Comparison of ENCODE assay signal across 10 cellular contexts in genomic region chr9:38038307-38039089, GRCh38. TPM values are rescaled to one million over a fixed set of nuclear protein-coding genes. Genes with fewer than 3 reads are reported as not detected.
A peak's percentile ranks its signal among the peaks of the same experiment; 100 is the strongest.
DNase-seq lines count a peak whose midpoint lies in the region; ATAC-seq, FAIRE-seq and TF ChIP-seq lines count a peak whose summit lies in the region.
"Had no signal": no experiment of that assay in that cellular context is flagged by ENCODE, and none has a peak within 500 bp of the region (broad histone marks: within the 10 kb centered on the region; RNA-seq: fewer than 3 reads in every experiment).

No MANE protein-coding gene starts in this region.

- intact Hi-C loops in IMR-90 (cut with micrococcal nuclease), result loop anchor here (5.0 kb wide), 1 partner anchor 86 kb away; no protein-coding TSS in a partner anchor
- intact Hi-C loops in activated T-helper 1 cell treated with anti-CD3 and anti-CD28 coated beads, Interleukin-12 subunit alpha, Interleukin-12 subunit beta, Interleukin-2, Interleukin-4 antibody, amounts not matched to agents 30 ng/mL and 10 ng/mL and 1 ng/mL, durations not matched to agents 14 hours and 24 hours and 36 hours (cut with micrococcal nuclease), result no loop called here
- intact Hi-C loops in transverse colon (cut with DNase I; ENCODE audit: low total_unique reads), result no loop called here

- peak overlapping the region; percentile 89; the same call in 1 of the 2 replicates for H3K23ac ChIP-seq in IMR-90 (ENCODE audit: low read depth, low read length)

- peak overlapping the region; percentile 80; the same call in 1 of the 3 replicates for H2BK15ac ChIP-seq in IMR-90 (ENCODE audit: low read depth, low read length)

- H2AFZ ChIP-seq in ACC112 (ENCODE audit: low read length, unreplicated experiment) (no peak overlapping the region), IMR-90 (replicated peaks; ENCODE audit: low read length, poor library complexity) (peak overlapping the region; percentile 11), astrocyte (ENCODE audit: low read depth, low read length) (no peak overlapping the region)

- no peak for ATAC-seq in IMR-90 (ENCODE audit: low read depth)
- ATAC-seq: foreskin keratinocyte had no signal

- H3K4me1 ChIP-seq in ACC112 (ENCODE audit: control insufficient read depth, insufficient read depth, low read length, unreplicated experiment) (peaks cover 53% of the 10 kb centered on the region), IMR-90 (ENCODE audit: control insufficient read depth, insufficient read depth, low read length) (peaks cover 49% of the 10 kb centered on the region), astrocyte (ENCODE audit: insufficient read depth, low read length) (peaks cover 51% of the 10 kb centered on the region), liver (ENCODE audit: control insufficient read depth in 4 of 4, insufficient read depth in 4 of 4, low read length in 3 of 4) (peaks cover 12 to 63% (median 38%) of the 10 kb centered on the region in 4 donors), transverse colon (peaks cover 8 to 54% (median 36%) of the 10 kb centered on the region in 4 donors)

- WGBS in IMR-90 (ENCODE audit: extremely low coverage in 2 of 2, insufficient read length in 1 of 2), 2 experiments, result 29% methylated on average over 1 of the region's 15 CpGs; no CpG with 5 or more reads in 1 of the 2 experiments
- WGBS in liver, result 71% methylated on average over 15 of the region's 15 CpGs
- 74% methylated on average over 15 of the region's 15 CpGs; no CpG with 5 or more reads in 1 of the 2 donors for WGBS in transverse colon (ENCODE audit: low coverage in 1 of 2), 2 donors

- H3K14ac ChIP-seq in IMR-90 (replicated peaks; ENCODE audit: low read depth, low read length), result peak overlapping the region; percentile 53

- H4K20me1 ChIP-seq in IMR-90 (ENCODE audit: insufficient read depth, low read length) (peaks cover 65% of the 10 kb centered on the region), astrocyte (ENCODE audit: insufficient read depth, low read length) (peaks cover 72% of the 10 kb centered on the region)

- H3K79me2 ChIP-seq in ACC112 (ENCODE audit: control insufficient read depth, insufficient read depth, low read length, unreplicated experiment) (peaks cover 85% of the 10 kb centered on the region), astrocyte (ENCODE audit: insufficient read depth, low read length) (peaks cover 99% of the 10 kb centered on the region)

- H3K9me1 ChIP-seq in IMR-90 (ENCODE audit: insufficient read depth, low read length), result peaks cover 61% of the 10 kb centered on the region

- H3K4me2 ChIP-seq in IMR-90 (ENCODE audit: low read depth, low read length), result no peak overlapping the region
- H3K4me2 ChIP-seq in astrocyte (ENCODE audit: low read length), result peak overlapping the region; percentile 58

- H4K91ac ChIP-seq in IMR-90 (ENCODE audit: insufficient read depth, low read depth, low read length), result peak overlapping the region; percentile 80

- H3K9me3 ChIP-seq in IMR-90 (ENCODE audit: control insufficient read depth, insufficient read depth, low read length) (no peaks in the 10 kb centered on the region), astrocyte (ENCODE audit: insufficient read depth, low read depth, low read length) (no peaks in the 10 kb centered on the region), liver (ENCODE audit: control insufficient read depth in 4 of 4, low read length in 3 of 4) (no peaks in the 10 kb centered on the region), transverse colon (no peaks in the 10 kb centered on the region)

- CTCF ChIA-PET in IMR-90 (lab: Yijun Ruan, JAX), result interaction anchor here (0.5 to 0.6 kb wide), 2 partner anchors 42 to 845 kb away, joined by 3 to 7 read pairs; no protein-coding TSS in a partner anchor
- CTCF ChIA-PET in activated CD4-positive, alpha-beta T cell treated with anti-CD3 and anti-CD28 coated beads, Interleukin-2, amount 10 ng/mL, durations not matched to agents 7 days and 5 days (lab: Charles Lee), result interaction anchor here (0.6 kb wide), 1 partner anchor 253 kb away, joined by 3 read pairs; no protein-coding TSS in a partner anchor

- no peak for TF ChIP-seq EP300 in transverse colon (IDR thresholded peaks at IDR 0.05; ENCODE audit: low read depth)

- H3K9me3 Mint-ChIP-seq in astrocyte (ENCODE audit: unreplicated experiment), result no peaks in the 10 kb centered on the region
- H3K9me3 Mint-ChIP-seq in activated T-helper 1 cell treated with anti-CD3 and anti-CD28 coated beads, Interleukin-12 subunit alpha, Interleukin-12 subunit beta, Interleukin-2, Interleukin-4 antibody, amounts not matched to agents 30 ng/mL and 10 ng/mL and 1 ng/mL, durations not matched to agents 14 hours and 24 hours and 36 hours, result no peaks in the 10 kb centered on the region
- H3K9me3 Mint-ChIP-seq in activated CD4-positive, alpha-beta T cell treated with anti-CD3 and anti-CD28 coated beads, Interleukin-2, amount 10 ng/mL, durations not matched to agents 7 days and 5 days, result no peaks in the 10 kb centered on the region

- no peak for FAIRE-seq in astrocyte (lab: Jason Lieb, UNC)

- in situ Hi-C loops in IMR-90 (cut with MboI; ENCODE audit: low sequenced_read_pairs) (no loop called here), transverse colon (cut with MboI; ENCODE audit: low pct_ligation_motif_present in 1 of 4, low pct_unique_long_range_greater_than_20kb in 1 of 4, low sequenced_read_pairs in 3 of 4) (no loop called here)

- peak overlapping the region; percentile 19; the same call in 1 of the 2 replicates for H3K18ac ChIP-seq in IMR-90 (ENCODE audit: low read depth, low read length)

- no peaks in the 10 kb centered on the region for H3K36me3 ChIP-seq in ACC112 (ENCODE audit: insufficient read depth, low read length)
- H3K36me3 ChIP-seq in IMR-90 (ENCODE audit: control insufficient read depth, insufficient read depth, low read length), result peaks cover 6% of the 10 kb centered on the region; the same call in 1 of the 2 replicates
- no peaks in the 10 kb centered on the region for H3K36me3 ChIP-seq in astrocyte (ENCODE audit: insufficient read depth, low read length)
- H3K36me3 ChIP-seq in liver (ENCODE audit: control insufficient read depth in 4 of 4, insufficient read depth in 3 of 4, low read depth in 1 of 4, low read length in 3 of 4), result peaks cover 0 to 2% (median 0%) of the 10 kb centered on the region in 4 donors
- H3K36me3 ChIP-seq in transverse colon, result no peaks in the 10 kb centered on the region

- POLR2A ChIA-PET in IMR-90 (lab: Charles Lee; ENCODE audit: unreplicated experiment), result no interaction called here
- POLR2A ChIA-PET in activated CD4-positive, alpha-beta T cell treated with anti-CD3 and anti-CD28 coated beads, Interleukin-2, amount 10 ng/mL, durations not matched to agents 7 days and 5 days (lab: Charles Lee), result no interaction called here

- dilution Hi-C loops in IMR-90 (cut with HindIII; ENCODE audit: low sequenced_read_pairs, unreplicated experiment), result no loop called here

- no peak for DNase-seq in IMR-90
- no peak for DNase-seq in astrocyte (ENCODE audit: low read depth)
- DNase-seq in activated T-helper 1 cell treated with anti-CD3 and anti-CD28 coated beads, Interleukin-12 subunit alpha, Interleukin-12 subunit beta, Interleukin-2, Interleukin-4 antibody, amounts not matched to agents 30 ng/mL and 10 ng/mL and 1 ng/mL, durations not matched to agents 14 hours and 24 hours and 36 hours (ENCODE audit: low spot score), result no peak
- no peak for DNase-seq in transverse colon
- DNase-seq in NCI-H524 (lab: John Stamatoyannopoulos, UW), result no peak
- no peak for DNase-seq in activated CD4-positive, alpha-beta T cell treated with anti-CD3 and anti-CD28 coated beads, Interleukin-2, amount 10 ng/mL, durations not matched to agents 7 days and 5 days
- DNase-seq: foreskin keratinocyte, NCI-H526 had no signal

- no peaks in the 10 kb centered on the region for H3K27me3 ChIP-seq in ACC112 (ENCODE audit: insufficient read depth, low read length)
- no peaks in the 10 kb centered on the region for H3K27me3 ChIP-seq in IMR-90 (ENCODE audit: control insufficient read depth, insufficient read depth, low read length)
- no peaks in the 10 kb centered on the region for H3K27me3 ChIP-seq in astrocyte (ENCODE audit: insufficient read depth, low read length)
- H3K27me3 ChIP-seq in liver (ENCODE audit: control insufficient read depth in 4 of 4, insufficient read depth in 4 of 4, low read length in 3 of 4), result no peaks in the 10 kb centered on the region
- no peaks in the 10 kb centered on the region for H3K27me3 ChIP-seq in transverse colon
- H3K27me3 ChIP-seq: foreskin keratinocyte had no signal

- H4K5ac ChIP-seq in IMR-90 (ENCODE audit: low read depth, low read length), result peak overlapping the region; percentile 17

- H3K4ac ChIP-seq in IMR-90 (ENCODE audit: low read depth, low read length), result peak overlapping the region; percentile 95

- TF ChIP-seq RAD21 in IMR-90 (IDR thresholded peaks at IDR 0.05; ENCODE audit: low read length) (no peak), liver (IDR thresholded peaks at IDR 0.05) (no peak)

- no peaks in the 10 kb centered on the region for H3K27me3 Mint-ChIP-seq in astrocyte (ENCODE audit: low read depth, unreplicated experiment)
- H3K27me3 Mint-ChIP-seq in activated T-helper 1 cell treated with anti-CD3 and anti-CD28 coated beads, Interleukin-12 subunit alpha, Interleukin-12 subunit beta, Interleukin-2, Interleukin-4 antibody, amounts not matched to agents 30 ng/mL and 10 ng/mL and 1 ng/mL, durations not matched to agents 14 hours and 24 hours and 36 hours (ENCODE audit: insufficient read depth), result peaks cover 3% of the 10 kb centered on the region
- no peaks in the 10 kb centered on the region for H3K27me3 Mint-ChIP-seq in activated CD4-positive, alpha-beta T cell treated with anti-CD3 and anti-CD28 coated beads, Interleukin-2, amount 10 ng/mL, durations not matched to agents 7 days and 5 days

- H4K8ac ChIP-seq in IMR-90 (ENCODE audit: low read depth in 2 of 2, low read length in 2 of 2), result peak overlapping the region; percentile 62 to 66

- peak overlapping the region; percentile 97 for H3K27ac ChIP-seq in ACC112 (ENCODE audit: low read depth, low read length)
- H3K27ac ChIP-seq in IMR-90 (ENCODE audit: insufficient read depth, low read length), result peak overlapping the region; percentile 24
- peak overlapping the region; percentile 57 for H3K27ac ChIP-seq in astrocyte (ENCODE audit: low read depth, low read length)
- H3K27ac ChIP-seq in liver (ENCODE audit: low read depth in 1 of 2, low read length in 2 of 2), result peak overlapping the region in 1 of 2 donors; percentile 11
- H3K27ac ChIP-seq in transverse colon, result peak overlapping the region in 2 of 4 donors; percentile 32 to 33
- H3K27ac ChIP-seq: foreskin keratinocyte had no signal

- BruUV-seq in IMR-90 (replicated peaks; lab: Mats Ljungman, UMichigan), result no TSS peak

- H3K56ac ChIP-seq in IMR-90 (ENCODE audit: extremely low read depth, insufficient read depth, low read length), result no peak overlapping the region

- peaks cover 89% of the 10 kb centered on the region for H3K4me1 Mint-ChIP-seq in astrocyte (ENCODE audit: low read depth, unreplicated experiment)
- no peaks in the 10 kb centered on the region for H3K4me1 Mint-ChIP-seq in activated T-helper 1 cell treated with anti-CD3 and anti-CD28 coated beads, Interleukin-12 subunit alpha, Interleukin-12 subunit beta, Interleukin-2, Interleukin-4 antibody, amounts not matched to agents 30 ng/mL and 10 ng/mL and 1 ng/mL, durations not matched to agents 14 hours and 24 hours and 36 hours (ENCODE audit: low read depth)
- no peaks in the 10 kb centered on the region for H3K4me1 Mint-ChIP-seq in activated CD4-positive, alpha-beta T cell treated with anti-CD3 and anti-CD28 coated beads, Interleukin-2, amount 10 ng/mL, durations not matched to agents 7 days and 5 days

- peak overlapping the region; percentile 39 for H2BK20ac ChIP-seq in IMR-90 (ENCODE audit: low read depth, low read length)

- H3K4me3 Mint-ChIP-seq in astrocyte (ENCODE audit: unreplicated experiment), result peak overlapping the region; percentile 68
- no peak overlapping the region for H3K4me3 Mint-ChIP-seq in activated T-helper 1 cell treated with anti-CD3 and anti-CD28 coated beads, Interleukin-12 subunit alpha, Interleukin-12 subunit beta, Interleukin-2, Interleukin-4 antibody, amounts not matched to agents 30 ng/mL and 10 ng/mL and 1 ng/mL, durations not matched to agents 14 hours and 24 hours and 36 hours
- H3K4me3 Mint-ChIP-seq in activated CD4-positive, alpha-beta T cell treated with anti-CD3 and anti-CD28 coated beads, Interleukin-2, amount 10 ng/mL, durations not matched to agents 7 days and 5 days, result no peak overlapping the region

- peaks cover 43 to 92% of the 10 kb centered on the region in 2 experiments for H3K79me1 ChIP-seq in IMR-90 (ENCODE audit: low read depth in 1 of 2, low read length in 2 of 2)

- peak overlapping the region; percentile 66 for H2BK5ac ChIP-seq in IMR-90 (ENCODE audit: low read depth, low read length, poor library complexity, severe bottlenecking)

- TF ChIP-seq CTCF in IMR-90 (conservative IDR thresholded peaks at IDR 0.05; ENCODE audit: low read depth, low read length), result no peak
- TF ChIP-seq CTCF in astrocyte (IDR thresholded peaks at IDR 0.05; ENCODE audit: insufficient read depth, low read depth, low read length), result no peak
- TF ChIP-seq CTCF in liver (IDR thresholded peaks at IDR 0.05; ENCODE audit: low read depth, low read length, missing input control), result no peak
- no peak for TF ChIP-seq CTCF in transverse colon (IDR thresholded peaks at IDR 0.05)

- peak overlapping the region; percentile 52 for H2AK5ac ChIP-seq in IMR-90 (ENCODE audit: low read depth, low read length)

- peaks cover 10% of the 10 kb centered on the region for H3K36me3 Mint-ChIP-seq in astrocyte (ENCODE audit: low read depth, unreplicated experiment)
- H3K36me3 Mint-ChIP-seq in activated T-helper 1 cell treated with anti-CD3 and anti-CD28 coated beads, Interleukin-12 subunit alpha, Interleukin-12 subunit beta, Interleukin-2, Interleukin-4 antibody, amounts not matched to agents 30 ng/mL and 10 ng/mL and 1 ng/mL, durations not matched to agents 14 hours and 24 hours and 36 hours (ENCODE audit: low read depth), result no peaks in the 10 kb centered on the region
- no peaks in the 10 kb centered on the region for H3K36me3 Mint-ChIP-seq in activated CD4-positive, alpha-beta T cell treated with anti-CD3 and anti-CD28 coated beads, Interleukin-2, amount 10 ng/mL, durations not matched to agents 7 days and 5 days (ENCODE audit: low read depth)

- TF ChIP-seq POLR2A in IMR-90 (IDR thresholded peaks at IDR 0.05; ENCODE audit: low read depth, low read length) (no peak), transverse colon (IDR thresholded peaks at IDR 0.05) (no peak)

- H3K9ac ChIP-seq in IMR-90 (ENCODE audit: low read depth, low read length) (0 out of 2 replicates have a peak overlapping the region, but pooled peaks have one; percentile 6), astrocyte (ENCODE audit: low read length) (peak overlapping the region; percentile 61), liver (ENCODE audit: low read depth in 1 of 2, low read length in 2 of 2) (no peak overlapping the region)

- peak overlapping the region; percentile 72 for H2AK9ac ChIP-seq in IMR-90 (replicated peaks; ENCODE audit: low read depth, low read length, poor library complexity)

- H2BK120ac ChIP-seq in IMR-90 (ENCODE audit: low read depth, low read length), result peak overlapping the region; percentile 68

- no peak overlapping the region for H3K4me3 ChIP-seq in ACC112 (ENCODE audit: low read depth, low read length)
- H3K4me3 ChIP-seq in IMR-90 (ENCODE audit: insufficient read depth, low read depth, low read length), result no peak overlapping the region
- no peak overlapping the region for H3K4me3 ChIP-seq in astrocyte (ENCODE audit: insufficient read depth, low read depth, low read length)
- H3K4me3 ChIP-seq in liver (ENCODE audit: low read depth in 1 of 3, low read length in 3 of 3), result no peak overlapping the region
- H3K4me3 ChIP-seq in transverse colon, result no peak overlapping the region

- peak overlapping the region; percentile 100 for H3K27ac Mint-ChIP-seq in astrocyte (ENCODE audit: unreplicated experiment)
- no peak overlapping the region for H3K27ac Mint-ChIP-seq in activated T-helper 1 cell treated with anti-CD3 and anti-CD28 coated beads, Interleukin-12 subunit alpha, Interleukin-12 subunit beta, Interleukin-2, Interleukin-4 antibody, amounts not matched to agents 30 ng/mL and 10 ng/mL and 1 ng/mL, durations not matched to agents 14 hours and 24 hours and 36 hours
- no peak overlapping the region for H3K27ac Mint-ChIP-seq in activated CD4-positive, alpha-beta T cell treated with anti-CD3 and anti-CD28 coated beads, Interleukin-2, amount 10 ng/mL, durations not matched to agents 7 days and 5 days

RNA-seq across cellular contexts. Expression of gene SHB, which starts 30.5 kb away (rescaled TPM):
- total RNA-seq in IMR-90 (2012; rRNA removed), result 6.1 and 7.8 TPM in 2 replicates
- 20.4 and 22.9 TPM in 2 replicates for polyA plus RNA-seq in IMR-90 (2012; rRNA removed)
- 15.8 and 28.1 TPM in 2 replicates for polyA plus RNA-seq in IMR-90 (2012; cell fraction: cytosol; rRNA removed)
- 36.9 and 39.5 TPM in 2 replicates for polyA plus RNA-seq in IMR-90 (2012; cell fraction: nucleus; rRNA removed; ENCODE audit: low replicate concordance)
- total RNA-seq in astrocyte, result 53.4 and 54.5 TPM in 2 replicates
- 10 to 100 TPM in 1 of 2 donors, 1 to 10 TPM in 1; 3.4 to 17.3 TPM for total RNA-seq in liver
- polyA plus RNA-seq in liver, result 10 to 100 TPM in 1 of 2 donors, 1 to 10 TPM in 1; 3.6 to 10.4 TPM
- 1.2 and 1.7 TPM in 2 replicates for total RNA-seq in activated T-helper 1 cell treated with anti-CD3 and anti-CD28 coated beads, Interleukin-12 subunit alpha, Interleukin-12 subunit beta, Interleukin-2, Interleukin-4 antibody, amounts not matched to agents 30 ng/mL and 10 ng/mL and 1 ng/mL, durations not matched to agents 14 hours and 24 hours and 36 hours
- total RNA-seq in transverse colon, result 10 to 100 TPM; 11.9 to 33.7 (median 22.2) TPM
- total RNA-seq in activated CD4-positive, alpha-beta T cell treated with anti-CD3 and anti-CD28 coated beads, Interleukin-2, amount 10 ng/mL, durations not matched to agents 7 days and 5 days, result not detected

Comparison
In these comparisons a context has a peak if more than half of its experiments do, and no peak if none do; other contexts are left out.
1. H3K9ac ChIP-seq: peak in IMR-90 (single experiment) and astrocyte (single experiment); none in liver (0 of 2).